ENCODE assay signal across 26 cellular contexts in the genomic region with DNA sequence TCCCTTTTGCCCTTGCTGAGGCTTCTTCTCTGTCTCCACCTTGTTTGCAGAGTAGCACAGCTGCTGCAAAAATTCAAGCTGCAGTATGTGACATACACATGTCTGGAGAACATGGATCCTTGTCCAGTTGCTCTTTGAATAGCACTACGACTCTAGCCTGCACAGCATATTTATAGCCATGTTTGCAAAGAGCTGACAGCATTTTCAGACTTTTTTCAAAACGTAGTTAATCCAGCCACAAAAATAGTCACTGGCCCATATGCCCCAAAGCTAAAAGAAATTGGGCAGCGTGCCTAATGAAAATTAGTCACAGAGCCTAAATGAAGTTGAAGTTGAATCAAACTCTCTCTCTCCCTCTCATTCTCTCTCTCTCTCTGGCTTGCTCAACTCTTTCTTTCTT.
"Had no signal": no experiment of that assay in that cellular context is flagged by ENCODE, and none has a peak within 500 bp of the region (broad histone marks: within the 10 kb centered on the region; RNA-seq: fewer than 3 reads in every experiment).

No MANE protein-coding gene starts in this region.

- H3K36me3 ChIP-seq: adrenal gland, MG63 had no signal

- H3K27me3 ChIP-seq: adrenal gland, body of pancreas, MG63 had no signal

- H3K27ac Mint-ChIP-seq: activated CD8-positive, alpha-beta T cell treated with anti-CD3 and anti-CD28 coated beads for 36 hours; activated naive CD8-positive, alpha-beta T cell treated with anti-CD3 and anti-CD28 coated beads, Interleukin-2, amount 10 ng/mL, durations not matched to agents 7 days and 5 days; activated T-cell treated with anti-CD3 and anti-CD28 coated beads, Interleukin-2, amount 50 U/mL, for 72 hours; activated T-helper 2 cell treated with anti-CD3 and anti-CD28 coated beads, Interferon-gamma antibody, Interleukin-2, Interleukin-4, amounts not matched to agents 10 μg/mL and 5 μg/mL and 100 μg/mL, durations not matched to agents 14 hours and 24 hours and 36 hours; T-helper 1 cell treated with Interleukin-12 subunit alpha and Interleukin-12 subunit beta and Interleukin-4 antibody, amounts not matched to agents 30 μg/mL and 1 μg/mL, for 36 hours had no signal

- H3K4me1 ChIP-seq: body of pancreas had no signal

- H3K4me1 Mint-ChIP-seq: activated naive CD8-positive, alpha-beta T cell treated with anti-CD3 and anti-CD28 coated beads, Interleukin-2, amount 10 ng/mL, durations not matched to agents 7 days and 5 days; central memory CD8-positive, alpha-beta T cell had no signal

- H3K9me3 ChIP-seq: adrenal gland, body of pancreas, MG63 had no signal

- H3K4me3 ChIP-seq: adrenal gland, body of pancreas, MG63 had no signal

- H3K36me3 Mint-ChIP-seq: activated naive CD8-positive, alpha-beta T cell treated with anti-CD3 and anti-CD28 coated beads, Interleukin-2, amount 10 ng/mL, durations not matched to agents 7 days and 5 days had no signal

- H3K4me3 Mint-ChIP-seq: activated CD8-positive, alpha-beta T cell treated with anti-CD3 and anti-CD28 coated beads for 36 hours; activated naive CD8-positive, alpha-beta T cell treated with anti-CD3 and anti-CD28 coated beads, Interleukin-2, amount 10 ng/mL, durations not matched to agents 7 days and 5 days; activated T-cell treated with anti-CD3 and anti-CD28 coated beads, Interleukin-2, amount 50 U/mL, for 72 hours; central memory CD8-positive, alpha-beta T cell; T-helper 1 cell treated with Interleukin-12 subunit alpha and Interleukin-12 subunit beta and Interleukin-4 antibody, amounts not matched to agents 30 μg/mL and 1 μg/mL, for 36 hours had no signal

- DNase-seq: activated CD4-positive, alpha-beta T cell treated with anti-CD3 and anti-CD28 coated beads for 4 hours; activated CD8-positive, alpha-beta memory T cell treated with anti-CD3 and anti-CD28 coated beads, Interleukin-2, amount 50 U/mL, for 4 hours; activated CD8-positive, alpha-beta T cell treated with anti-CD3 and anti-CD28 coated beads for 36 hours; activated gamma-delta T cell treated with Interleukin-2 at 50 U/mL for 16 hours; activated naive CD4-positive, alpha-beta T cell treated with anti-CD3 and anti-CD28 coated beads, Interleukin-2, amount 50 U/mL, for 16 hours; activated naive CD8-positive, alpha-beta T cell treated with anti-CD3 and anti-CD28 coated beads, Interleukin-2, amount 10 ng/mL, durations not matched to agents 7 days and 5 days; activated T-cell treated with anti-CD3 and anti-CD28 coated beads, Interleukin-2, amount 50 U/mL, for 72 hours; adrenal gland; body of pancreas; MG63; MV-4-11; NCI-H1092 treated with DMSO at 0.1 percent for 48 hours; NCI-H1417 treated with DMSO at 0.1 percent for 48 hours; NCI-H1694; NCI-H2029; NCI-H2107; NCI-H2171 treated with DMSO at 0.1 percent for 48 hours; NCI-H345; NCI-H510A; NCI-H526 treated with DMSO at 0.1 percent for 48 hours; NCI-H82; OCI-M1; SHP77 had no signal

- H3K9me3 Mint-ChIP-seq: activated CD8-positive, alpha-beta T cell treated with anti-CD3 and anti-CD28 coated beads for 36 hours; activated naive CD8-positive, alpha-beta T cell treated with anti-CD3 and anti-CD28 coated beads, Interleukin-2, amount 10 ng/mL, durations not matched to agents 7 days and 5 days; activated T-cell treated with anti-CD3 and anti-CD28 coated beads, Interleukin-2, amount 50 U/mL, for 72 hours; activated T-helper 2 cell treated with anti-CD3 and anti-CD28 coated beads, Interferon-gamma antibody, Interleukin-2, Interleukin-4, amounts not matched to agents 10 μg/mL and 5 μg/mL and 100 μg/mL, durations not matched to agents 14 hours and 24 hours and 36 hours; central memory CD8-positive, alpha-beta T cell; T-helper 1 cell treated with Interleukin-12 subunit alpha and Interleukin-12 subunit beta and Interleukin-4 antibody, amounts not matched to agents 30 μg/mL and 1 μg/mL, for 36 hours had no signal

- H3K27ac ChIP-seq: adrenal gland, body of pancreas had no signal

- H3K27me3 Mint-ChIP-seq: activated CD8-positive, alpha-beta T cell treated with anti-CD3 and anti-CD28 coated beads for 36 hours; activated naive CD8-positive, alpha-beta T cell treated with anti-CD3 and anti-CD28 coated beads, Interleukin-2, amount 10 ng/mL, durations not matched to agents 7 days and 5 days had no signal
